Comparison of ENCODE assay signal across 17 cellular contexts in genomic region chr11:77654770-77655434, GRCh38. TPM values are rescaled to one million over a fixed set of nuclear protein-coding genes. Genes with fewer than 3 reads are reported as not detected.
DNase-seq lines count a peak whose midpoint lies in the region; ATAC-seq, FAIRE-seq and TF ChIP-seq lines count a peak whose summit lies in the region.
"Had no signal": no experiment of that assay in that cellular context is flagged by ENCODE, and none has a peak within 500 bp of the region (broad histone marks: within the 10 kb centered on the region; RNA-seq: fewer than 3 reads in every experiment).

No MANE protein-coding gene starts in this region.

- H3K9me3 ChIP-seq in HepG2 (ENCODE audit: low read length) (no peaks in the 10 kb centered on the region), right lobe of liver (no peaks in the 10 kb centered on the region)
- H3K9me3 ChIP-seq: BLaER1 treated with 17β-estradiol and CSF1 and Interleukin-3, amounts not matched to agents 10 nM and 100 nM; Peyer's patch had no signal

- no peak overlapping the region for H3K27ac ChIP-seq in HepG2 (ENCODE audit: extremely low read length, insufficient read depth, low read length)
- no peak overlapping the region for H3K27ac ChIP-seq in right lobe of liver
- H3K27ac ChIP-seq: BLaER1 treated with 17β-estradiol and CSF1 and Interleukin-3, amounts not matched to agents 10 nM and 100 nM; Peyer's patch had no signal

- no peak overlapping the region for H2AFZ ChIP-seq in HepG2 (ENCODE audit: low read length)

- ATAC-seq in HepG2 = 0 out of 3 replicates have a peak, but pooled peaks have one; percentile 21
- ATAC-seq in right lobe of liver = no peak
- no peak for ATAC-seq in activated T-helper 17 cell treated with anti-CD3 and anti-CD28 coated beads, Interleukin-2, amount 50 U/mL, for 72 hours (replicated peaks)
- ATAC-seq: Right ventricle myocardium inferior had no signal

- 34% methylated on average over 4 of the region's 4 CpGs for WGBS in HepG2 (ENCODE audit: low lambda C conversion rate)
- WGBS in right lobe of liver (ENCODE audit: insufficient coverage, low coverage, low lambda C conversion rate, missing lambda C conversion rate) = 95% methylated on average over 3 of the region's 4 CpGs

- no peak for DNase-seq in HepG2 (ENCODE audit: low spot score)
- no peak for DNase-seq in right lobe of liver
- DNase-seq in OCI-M1 (lab: John Stamatoyannopoulos, UW) = peak; percentile 80
- DNase-seq in iris pigment epithelial cell (ENCODE audit: low read depth) = peak; percentile 58
- DNase-seq in central memory CD4-positive, alpha-beta T cell = no peak
- DNase-seq in progenitor cell of endocrine pancreas (ENCODE audit: low spot score, unreplicated experiment) = no peak
- no peak for DNase-seq in activated T-helper 2 cell treated with anti-CD3 and anti-CD28 coated beads, Interferon-gamma antibody, Interleukin-2, Interleukin-4, amounts not matched to agents 10 μg/mL and 5 μg/mL and 100 μg/mL, durations not matched to agents 14 hours and 24 hours and 36 hours (ENCODE audit: low spot score)
- DNase-seq: CD8-positive, alpha-beta memory T cell; DMS79 treated with DMSO at 0.1 percent for 48 hours; NCI-H1436; NCI-H2029 treated with DMSO at 0.1 percent for 48 hours; NCI-H510A treated with DMSO at 0.1 percent for 48 hours; Peyer's patch had no signal

- no peaks in the 10 kb centered on the region for H3K27me3 ChIP-seq in HepG2 (ENCODE audit: control insufficient read depth in 1 of 2, insufficient read depth in 2 of 2, low read length in 2 of 2)
- H3K27me3 ChIP-seq in right lobe of liver = no peaks in the 10 kb centered on the region
- H3K27me3 ChIP-seq: BLaER1 treated with 17β-estradiol and CSF1 and Interleukin-3, amounts not matched to agents 10 nM and 100 nM; Peyer's patch had no signal

- CTCF ChIA-PET in HepG2 (lab: Yijun Ruan, JAX; ENCODE audit: low intra/inter-chr PET ratio, low total read pairs) = no interaction called here

- no peak overlapping the region for H3K4me3 Mint-ChIP-seq in progenitor cell of endocrine pancreas (ENCODE audit: low read depth)
- no peak overlapping the region for H3K4me3 Mint-ChIP-seq in activated T-helper 17 cell treated with anti-CD3 and anti-CD28 coated beads, Interleukin-2, amount 50 U/mL, for 72 hours
- no peak overlapping the region for H3K4me3 Mint-ChIP-seq in activated T-helper 2 cell treated with anti-CD3 and anti-CD28 coated beads, Interferon-gamma antibody, Interleukin-2, Interleukin-4, amounts not matched to agents 10 μg/mL and 5 μg/mL and 100 μg/mL, durations not matched to agents 14 hours and 24 hours and 36 hours (ENCODE audit: low read depth)
- H3K4me3 Mint-ChIP-seq: CD8-positive, alpha-beta memory T cell had no signal

- H3K36me3 ChIP-seq in HepG2 (replicated peaks in 1 of 2; ENCODE audit: control insufficient read depth in 1 of 2, insufficient read depth in 2 of 2, low read length in 2 of 2) (no peaks in the 10 kb centered on the region), right lobe of liver (no peaks in the 10 kb centered on the region)
- H3K36me3 ChIP-seq: BLaER1 treated with 17β-estradiol and CSF1 and Interleukin-3, amounts not matched to agents 10 nM and 100 nM; Peyer's patch had no signal

- POLR2A ChIA-PET in HepG2 (lab: Yijun Ruan, JAX) = no interaction called here

- no peak for TF ChIP-seq CTCF in HepG2 (CRISPR knock-in tag; IDR thresholded peaks at IDR 0.05)
- TF ChIP-seq CTCF in right lobe of liver (IDR thresholded peaks at IDR 0.05) = no peak
- TF ChIP-seq CTCF in progenitor cell of endocrine pancreas (IDR thresholded peaks at IDR 0.05; ENCODE audit: unreplicated experiment) = no peak

- peaks cover 26% of the 10 kb centered on the region; the same call in 1 of the 2 replicates for H3K4me1 ChIP-seq in HepG2 (ENCODE audit: insufficient read depth, low read length)
- no peaks in the 10 kb centered on the region for H3K4me1 ChIP-seq in right lobe of liver

- FAIRE-seq in HepG2 (lab: Jason Lieb, UNC) = no peak
- FAIRE-seq: H54 had no signal

- intact Hi-C loops in HepG2 (cut with micrococcal nuclease; ENCODE audit: unreplicated experiment) (no loop called here), right lobe of liver (cut with DNase I) (no loop called here)
- intact Hi-C loops in activated T-helper 2 cell treated with anti-CD3 and anti-CD28 coated beads, Interferon-gamma antibody, Interleukin-2, Interleukin-4, amounts not matched to agents 10 μg/mL and 5 μg/mL and 100 μg/mL, durations not matched to agents 14 hours and 24 hours and 36 hours (cut with micrococcal nuclease) = no loop called here

- H3K9me3 Mint-ChIP-seq in progenitor cell of endocrine pancreas (ENCODE audit: low read depth) = no peaks in the 10 kb centered on the region
- no peaks in the 10 kb centered on the region for H3K9me3 Mint-ChIP-seq in activated T-helper 17 cell treated with anti-CD3 and anti-CD28 coated beads, Interleukin-2, amount 50 U/mL, for 72 hours
- no peaks in the 10 kb centered on the region for H3K9me3 Mint-ChIP-seq in activated T-helper 2 cell treated with anti-CD3 and anti-CD28 coated beads, Interferon-gamma antibody, Interleukin-2, Interleukin-4, amounts not matched to agents 10 μg/mL and 5 μg/mL and 100 μg/mL, durations not matched to agents 14 hours and 24 hours and 36 hours
- H3K9me3 Mint-ChIP-seq: CD8-positive, alpha-beta memory T cell had no signal

- TF ChIP-seq RAD21 in HepG2 (CRISPR knock-in tag; IDR thresholded peaks at IDR 0.05) = no peak

- no TSS peak for BruUV-seq in HepG2 (replicated peaks; lab: Mats Ljungman, UMichigan)

- H3K4me1 Mint-ChIP-seq in progenitor cell of endocrine pancreas (ENCODE audit: low read depth) = no peaks in the 10 kb centered on the region
- no peaks in the 10 kb centered on the region for H3K4me1 Mint-ChIP-seq in activated T-helper 17 cell treated with anti-CD3 and anti-CD28 coated beads, Interleukin-2, amount 50 U/mL, for 72 hours
- H3K4me1 Mint-ChIP-seq in activated T-helper 2 cell treated with anti-CD3 and anti-CD28 coated beads, Interferon-gamma antibody, Interleukin-2, Interleukin-4, amounts not matched to agents 10 μg/mL and 5 μg/mL and 100 μg/mL, durations not matched to agents 14 hours and 24 hours and 36 hours (ENCODE audit: low read depth) = no peaks in the 10 kb centered on the region
- H3K4me1 Mint-ChIP-seq: CD8-positive, alpha-beta memory T cell had no signal

- H3K36me3 Mint-ChIP-seq in progenitor cell of endocrine pancreas (ENCODE audit: insufficient read depth) = no peaks in the 10 kb centered on the region
- no peaks in the 10 kb centered on the region for H3K36me3 Mint-ChIP-seq in activated T-helper 17 cell treated with anti-CD3 and anti-CD28 coated beads, Interleukin-2, amount 50 U/mL, for 72 hours (ENCODE audit: low read depth)
- no peaks in the 10 kb centered on the region for H3K36me3 Mint-ChIP-seq in activated T-helper 2 cell treated with anti-CD3 and anti-CD28 coated beads, Interferon-gamma antibody, Interleukin-2, Interleukin-4, amounts not matched to agents 10 μg/mL and 5 μg/mL and 100 μg/mL, durations not matched to agents 14 hours and 24 hours and 36 hours (ENCODE audit: low read depth)

- TF ChIP-seq EP300 in HepG2 (IDR thresholded peaks at IDR 0.05; ENCODE audit: low read depth in 2 of 2, low read length in 2 of 2) (no peak), HepG2 (CRISPR knock-in tag; IDR thresholded peaks at IDR 0.05; ENCODE audit: borderline replicate concordance) (no peak)

- H3K27ac Mint-ChIP-seq in progenitor cell of endocrine pancreas = no peak overlapping the region
- H3K27ac Mint-ChIP-seq in activated T-helper 17 cell treated with anti-CD3 and anti-CD28 coated beads, Interleukin-2, amount 50 U/mL, for 72 hours = no peak overlapping the region
- H3K27ac Mint-ChIP-seq in activated T-helper 2 cell treated with anti-CD3 and anti-CD28 coated beads, Interferon-gamma antibody, Interleukin-2, Interleukin-4, amounts not matched to agents 10 μg/mL and 5 μg/mL and 100 μg/mL, durations not matched to agents 14 hours and 24 hours and 36 hours = no peak overlapping the region
- H3K27ac Mint-ChIP-seq: CD8-positive, alpha-beta memory T cell had no signal

- no peaks in the 10 kb centered on the region for H3K27me3 Mint-ChIP-seq in progenitor cell of endocrine pancreas
- H3K27me3 Mint-ChIP-seq in activated T-helper 17 cell treated with anti-CD3 and anti-CD28 coated beads, Interleukin-2, amount 50 U/mL, for 72 hours = no peaks in the 10 kb centered on the region
- H3K27me3 Mint-ChIP-seq in activated T-helper 2 cell treated with anti-CD3 and anti-CD28 coated beads, Interferon-gamma antibody, Interleukin-2, Interleukin-4, amounts not matched to agents 10 μg/mL and 5 μg/mL and 100 μg/mL, durations not matched to agents 14 hours and 24 hours and 36 hours (ENCODE audit: low read depth) = peaks cover 1% of the 10 kb centered on the region

- H3K4me3 ChIP-seq in HepG2 (replicated peaks in 1 of 3; ENCODE audit: insufficient read depth in 1 of 3, low read depth in 2 of 3, low read length in 3 of 3) (no peak overlapping the region), right lobe of liver (no peak overlapping the region)
- H3K4me3 ChIP-seq: BLaER1 treated with 17β-estradiol and CSF1 and Interleukin-3, amounts not matched to agents 10 nM and 100 nM; Peyer's patch had no signal

- no peak overlapping the region for H3K9ac ChIP-seq in HepG2 (ENCODE audit: insufficient read depth, low read depth, low read length)
- H3K9ac ChIP-seq: BLaER1 treated with 17β-estradiol and CSF1 and Interleukin-3, amounts not matched to agents 10 nM and 100 nM had no signal

- H3K4me2 ChIP-seq in HepG2 (ENCODE audit: low read depth, low read length) = no peak overlapping the region
- H3K4me2 ChIP-seq: BLaER1 treated with 17β-estradiol and CSF1 and Interleukin-3, amounts not matched to agents 10 nM and 100 nM had no signal

- TF ChIP-seq POLR2A in HepG2 (IDR thresholded peaks at IDR 0.05; ENCODE audit: insufficient read depth in 1 of 2, low read depth in 2 of 2, low read length in 2 of 2) (no peak), right lobe of liver (IDR thresholded peaks at IDR 0.05) (no peak)

- no peaks in the 10 kb centered on the region for H4K20me1 ChIP-seq in HepG2 (ENCODE audit: insufficient read depth, low read length)
- H4K20me1 ChIP-seq: BLaER1 treated with 17β-estradiol and CSF1 and Interleukin-3, amounts not matched to agents 10 nM and 100 nM had no signal

- in situ Hi-C loops in HepG2 (cut with HindIII; ENCODE audit: extremely low pct_ligation_motif_present, low pct_unique_long_range_greater_than_20kb) = no loop called here

- H3K79me2 ChIP-seq in HepG2 (ENCODE audit: insufficient read depth, low read length) = no peaks in the 10 kb centered on the region

RNA-seq across cellular contexts. Expression of gene CLNS1A, which starts 17.3 kb away (rescaled TPM):
- 219 and 267 TPM in 2 replicates for total RNA-seq in HepG2 (2016; rRNA removed; fragmentation: Illumina TruSeq; extraction: Trizol)
- 108 and 110 TPM in 2 replicates for total RNA-seq in HepG2 (2016; cell fraction: cytosol; rRNA removed; fragmentation: Illumina TruSeq; extraction: Trizol; ENCODE audit: low read depth)
- total RNA-seq in HepG2 (2016; cell fraction: insoluble cytoplasmic fraction; rRNA removed; fragmentation: Illumina TruSeq; extraction: Trizol) = 222 and 256 TPM in 2 replicates
- total RNA-seq in HepG2 (2016; cell fraction: membrane; rRNA removed; fragmentation: Illumina TruSeq; extraction: Trizol) = 126 and 131 TPM in 2 replicates
- total RNA-seq in HepG2 (2016; cell fraction: nucleus; rRNA removed; fragmentation: Illumina TruSeq; extraction: Trizol) = 78.7 and 91.3 TPM in 2 replicates
- polyA plus RNA-seq in HepG2 (2011; rRNA removed) = 130 and 158 TPM in 2 replicates
- polyA plus RNA-seq in HepG2 (2011; cell fraction: cytosol; rRNA removed) = 98.7 and 135 TPM in 2 replicates
- polyA plus RNA-seq in HepG2 (2011; cell fraction: nucleus; rRNA removed) = 33.7 and 50.7 TPM in 2 replicates
- polyA plus RNA-seq in HepG2 (2012) = 170 and 180 TPM in 2 replicates
- polyA plus RNA-seq in HepG2 (2016; cell fraction: cytosol; fragmentation: Illumina TruSeq; extraction: Trizol; ENCODE audit: low read depth) = 55.2 and 55.5 TPM in 2 replicates
- polyA plus RNA-seq in HepG2 (2016; cell fraction: insoluble cytoplasmic fraction; fragmentation: Illumina TruSeq; extraction: Trizol; ENCODE audit: low read depth) = 255 and 262 TPM in 2 replicates
- polyA plus RNA-seq in HepG2 (2016; cell fraction: membrane; fragmentation: Illumina TruSeq; extraction: Trizol; ENCODE audit: low read depth) = 99.8 and 107 TPM in 2 replicates
- polyA plus RNA-seq in HepG2 (2016; cell fraction: nucleus; fragmentation: Illumina TruSeq; extraction: Trizol; ENCODE audit: insufficient read depth, low read depth) = 117 and 123 TPM in 2 replicates
- 67.3 and 108 TPM in 2 replicates for polyA minus RNA-seq in HepG2 (2011; rRNA and poly(A)+ RNA removed; ENCODE audit: low replicate concordance)
- polyA minus RNA-seq in HepG2 (2011; cell fraction: cytosol; rRNA and poly(A)+ RNA removed) = 78.1 and 86.3 TPM in 2 replicates
- polyA minus RNA-seq in HepG2 (2011; cell fraction: nucleus; rRNA and poly(A)+ RNA removed) = 93.0 and 124 TPM in 2 replicates
- 10 to 100 TPM; 41.2 to 86.8 (median 64.1) TPM for total RNA-seq in right lobe of liver
- total RNA-seq in progenitor cell of endocrine pancreas = 142 and 146 TPM in 2 replicates
- total RNA-seq in activated T-helper 17 cell treated with anti-CD3 and anti-CD28 coated beads, Interleukin-2, amount 50 U/mL, for 72 hours = 100 to 1,000 TPM; 142 to 160 TPM
- 153 and 157 TPM in 2 replicates for total RNA-seq in activated T-helper 2 cell treated with anti-CD3 and anti-CD28 coated beads, Interferon-gamma antibody, Interleukin-2, Interleukin-4, amounts not matched to agents 10 μg/mL and 5 μg/mL and 100 μg/mL, durations not matched to agents 14 hours and 24 hours and 36 hours

Comparison
In these comparisons a context has a peak if more than half of its experiments do, and no peak if none do; other contexts are left out.
1. DNase-seq: peak in OCI-M1 (single experiment) and iris pigment epithelial cell (single experiment); none in HepG2 (single experiment), right lobe of liver (0 of 3), central memory CD4-positive, alpha-beta T cell (single experiment), progenitor cell of endocrine pancreas (single experiment) and activated T-helper 2 cell treated with anti-CD3 and anti-CD28 coated beads, Interferon-gamma antibody, Interleukin-2, Interleukin-4, amounts not matched to agents 10 μg/mL and 5 μg/mL and 100 μg/mL, durations not matched to agents 14 hours and 24 hours and 36 hours (single experiment).